ENCODE assay signal across 25 cellular contexts in the genomic region with DNA sequence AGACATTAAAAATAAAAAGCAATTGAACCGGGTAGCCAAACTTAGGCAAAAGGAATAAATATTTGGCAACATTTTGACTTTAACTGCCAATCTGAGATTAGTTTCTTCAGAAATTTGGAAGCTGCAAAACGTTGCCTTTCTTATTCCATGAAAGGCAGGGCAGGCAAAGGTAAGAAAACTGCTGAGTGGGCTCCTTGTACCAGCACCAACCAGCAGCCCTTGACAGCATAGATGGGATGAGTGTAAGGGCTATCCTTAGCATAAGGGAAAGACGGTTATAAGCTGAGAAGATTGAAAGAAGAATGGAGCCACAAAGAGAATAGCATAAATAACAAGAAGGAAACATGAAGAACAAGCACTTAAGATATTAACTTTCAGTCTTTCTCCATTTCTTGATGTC. TPM values are rescaled to one million over a fixed set of nuclear protein-coding genes. Genes with fewer than 3 reads are reported as not detected.
DNase-seq lines count a peak whose midpoint lies in the region; ATAC-seq and TF ChIP-seq lines count a peak whose summit lies in the region.
"Had no signal": no experiment of that assay in that cellular context is flagged by ENCODE, and none has a peak within 500 bp of the region (broad histone marks: within the 10 kb centered on the region; RNA-seq: fewer than 3 reads in every experiment).

No MANE protein-coding gene starts in this region.

- no peaks in the 10 kb centered on the region for H3K27me3 Mint-ChIP-seq in activated T-cell treated with anti-CD3 and anti-CD28 coated beads, Interleukin-2, amount 50 U/mL, for 72 hours (ENCODE audit: low read depth)
- H3K27me3 Mint-ChIP-seq in T-helper 17 cell (no peaks in the 10 kb centered on the region), mesothelial cell of epicardium (ENCODE audit: low read depth) (no peaks in the 10 kb centered on the region), WTC11 (ENCODE audit: low read depth) (no peaks in the 10 kb centered on the region)
- no peaks in the 10 kb centered on the region for H3K27me3 Mint-ChIP-seq in stimulated activated naive B cell treated with anti-CD40 and anti-IgM and Interleukin-4, amounts not matched to agents 10 μg/mL and 1 μg/mL and 100 μg/mL, for 72 hours
- H3K27me3 Mint-ChIP-seq: activated CD4-positive, alpha-beta memory T cell treated with anti-CD3 and anti-CD28 coated beads for 36 hours; activated naive CD4-positive, alpha-beta T cell treated with anti-CD3 and anti-CD28 coated beads, Interleukin-2, amount 10 ng/mL, durations not matched to agents 7 days and 5 days; effector memory CD8-positive, alpha-beta T cell had no signal

- peak overlapping the region; percentile 78 for H3K27ac Mint-ChIP-seq in activated T-cell treated with anti-CD3 and anti-CD28 coated beads, Interleukin-2, amount 50 U/mL, for 72 hours
- H3K27ac Mint-ChIP-seq in T-helper 17 cell: peak overlapping the region; percentile 78
- peak overlapping the region; percentile 12 for H3K27ac Mint-ChIP-seq in mesothelial cell of epicardium
- peak overlapping the region; percentile 6 for H3K27ac Mint-ChIP-seq in stimulated activated naive B cell treated with anti-CD40 and anti-IgM and Interleukin-4, amounts not matched to agents 10 μg/mL and 1 μg/mL and 100 μg/mL, for 72 hours
- H3K27ac Mint-ChIP-seq in WTC11: no peak overlapping the region
- H3K27ac Mint-ChIP-seq: activated CD4-positive, alpha-beta memory T cell treated with anti-CD3 and anti-CD28 coated beads for 36 hours; activated naive CD4-positive, alpha-beta T cell treated with anti-CD3 and anti-CD28 coated beads, Interleukin-2, amount 10 ng/mL, durations not matched to agents 7 days and 5 days had no signal

- H3K36me3 Mint-ChIP-seq in activated T-cell treated with anti-CD3 and anti-CD28 coated beads, Interleukin-2, amount 50 U/mL, for 72 hours (ENCODE audit: insufficient read depth in 2 of 2): peaks cover 7 to 27% of the 10 kb centered on the region in 2 donors
- H3K36me3 Mint-ChIP-seq in T-helper 17 cell (ENCODE audit: low read depth) (peaks cover 5% of the 10 kb centered on the region), mesothelial cell of epicardium (peaks cover 42% of the 10 kb centered on the region), WTC11 (peaks cover 64% of the 10 kb centered on the region)
- peaks cover 48 to 75% of the 10 kb centered on the region in 2 donors for H3K36me3 Mint-ChIP-seq in stimulated activated naive B cell treated with anti-CD40 and anti-IgM and Interleukin-4, amounts not matched to agents 10 μg/mL and 1 μg/mL and 100 μg/mL, for 72 hours

- POLR2A ChIA-PET in WTC11 (lab: Charles Lee): no interaction called here

- no peak for ATAC-seq in activated T-cell treated with anti-CD3 and anti-CD28 coated beads, Interleukin-2, amount 50 U/mL, for 72 hours (replicated peaks in 1 of 2)
- ATAC-seq in T-helper 17 cell (no peak), WTC11 (no peak), HG02642 (IDR thresholded peaks at IDR 0.05; ENCODE audit: poor library complexity, unreplicated experiment) (no peak)
- ATAC-seq in stimulated activated naive B cell treated with anti-CD40 and anti-IgM and Interleukin-4, amounts not matched to agents 10 μg/mL and 1 μg/mL and 100 μg/mL, for 72 hours (replicated peaks): no peak
- ATAC-seq: effector memory CD8-positive, alpha-beta T cell; stimulated activated naive CD8-positive, alpha-beta T cell treated with anti-CD3 and anti-CD28 coated beads, Interleukin-15, Interleukin-2, amounts not matched to agents 100 U/mL and 50 U/mL, for 24 hours had no signal

- H3K9me3 ChIP-seq in T-helper 17 cell (ENCODE audit: control insufficient read depth, low read length, poor library complexity, severe bottlenecking): no peaks in the 10 kb centered on the region
- H3K9me3 ChIP-seq: esophagus muscularis mucosa, neutrophil, SJCRH30, tibial artery had no signal

- H3K4me3 Mint-ChIP-seq in activated T-cell treated with anti-CD3 and anti-CD28 coated beads, Interleukin-2, amount 50 U/mL, for 72 hours: no peak overlapping the region
- H3K4me3 Mint-ChIP-seq in T-helper 17 cell (no peak overlapping the region), mesothelial cell of epicardium (no peak overlapping the region), WTC11 (no peak overlapping the region)
- no peak overlapping the region for H3K4me3 Mint-ChIP-seq in stimulated activated naive B cell treated with anti-CD40 and anti-IgM and Interleukin-4, amounts not matched to agents 10 μg/mL and 1 μg/mL and 100 μg/mL, for 72 hours
- H3K4me3 Mint-ChIP-seq: activated CD4-positive, alpha-beta memory T cell treated with anti-CD3 and anti-CD28 coated beads for 36 hours; activated naive CD4-positive, alpha-beta T cell treated with anti-CD3 and anti-CD28 coated beads, Interleukin-2, amount 10 ng/mL, durations not matched to agents 7 days and 5 days; effector memory CD8-positive, alpha-beta T cell had no signal

- H3K4me1 Mint-ChIP-seq in activated T-cell treated with anti-CD3 and anti-CD28 coated beads, Interleukin-2, amount 50 U/mL, for 72 hours (ENCODE audit: low read depth): peaks cover 32% of the 10 kb centered on the region
- H3K4me1 Mint-ChIP-seq in T-helper 17 cell (peaks cover 12% of the 10 kb centered on the region), mesothelial cell of epicardium (peaks cover 8% of the 10 kb centered on the region), WTC11 (peaks cover 9% of the 10 kb centered on the region)
- H3K4me1 Mint-ChIP-seq in stimulated activated naive B cell treated with anti-CD40 and anti-IgM and Interleukin-4, amounts not matched to agents 10 μg/mL and 1 μg/mL and 100 μg/mL, for 72 hours: peaks cover 14 to 25% of the 10 kb centered on the region in 2 donors
- H3K4me1 Mint-ChIP-seq: activated naive CD4-positive, alpha-beta T cell treated with anti-CD3 and anti-CD28 coated beads, Interleukin-2, amount 10 ng/mL, durations not matched to agents 7 days and 5 days had no signal

- no peak for DNase-seq in activated T-cell treated with anti-CD3 and anti-CD28 coated beads, Interleukin-2, amount 50 U/mL, for 72 hours
- DNase-seq in activated T-cell treated with anti-CD3 and anti-CD28 coated beads for 4 hours (no peak), T-helper 17 cell (no peak), mesothelial cell of epicardium (ENCODE audit: low spot score in 2 of 2, unreplicated experiment in 2 of 2) (no peak), NCI-H1048 (lab: John Stamatoyannopoulos, UW) (no peak), WTC11 (ENCODE audit: low spot score) (no peak)
- DNase-seq in stimulated activated naive B cell treated with anti-CD40 and anti-IgM and Interleukin-4, amounts not matched to agents 10 μg/mL and 1 μg/mL and 100 μg/mL, for 72 hours: no peak
- DNase-seq: activated CD4-positive, alpha-beta memory T cell treated with anti-CD3 and anti-CD28 coated beads for 36 hours; activated naive CD4-positive, alpha-beta T cell treated with anti-CD3 and anti-CD28 coated beads, Interleukin-2, amount 10 ng/mL, durations not matched to agents 7 days and 5 days; aorta; effector memory CD8-positive, alpha-beta T cell; GOT3; hippocampal formation; KBM-7; NCI-H146; NCI-H2171 treated with DMSO at 0.1 percent for 48 hours; NCI-H524 treated with DMSO at 0.1 percent for 48 hours; SJCRH30; small intestine; stimulated activated naive CD8-positive, alpha-beta T cell treated with anti-CD3 and anti-CD28 coated beads, Interleukin-15, Interleukin-2, amounts not matched to agents 100 U/mL and 50 U/mL, for 24 hours; T-helper 1 cell; tibial artery had no signal

- TF ChIP-seq CTCF in mesothelial cell of epicardium (IDR thresholded peaks at IDR 0.05; ENCODE audit: unreplicated experiment): no peak
- no peak for TF ChIP-seq CTCF in WTC11 (IDR thresholded peaks at IDR 0.05)

- H3K9me3 Mint-ChIP-seq in activated T-cell treated with anti-CD3 and anti-CD28 coated beads, Interleukin-2, amount 50 U/mL, for 72 hours: no peaks in the 10 kb centered on the region
- H3K9me3 Mint-ChIP-seq in mesothelial cell of epicardium: no peaks in the 10 kb centered on the region
- no peaks in the 10 kb centered on the region for H3K9me3 Mint-ChIP-seq in stimulated activated naive B cell treated with anti-CD40 and anti-IgM and Interleukin-4, amounts not matched to agents 10 μg/mL and 1 μg/mL and 100 μg/mL, for 72 hours
- H3K9me3 Mint-ChIP-seq in WTC11: no peaks in the 10 kb centered on the region
- H3K9me3 Mint-ChIP-seq: activated CD4-positive, alpha-beta memory T cell treated with anti-CD3 and anti-CD28 coated beads for 36 hours; activated naive CD4-positive, alpha-beta T cell treated with anti-CD3 and anti-CD28 coated beads, Interleukin-2, amount 10 ng/mL, durations not matched to agents 7 days and 5 days; effector memory CD8-positive, alpha-beta T cell had no signal

- CTCF ChIA-PET in WTC11 (lab: Charles Lee): no interaction called here

TF ChIP-seq in WTC11, 78 proteins besides CTCF, POLR2A, EP300 and RAD21 (continues in another document):
- TF ChIP-seq IRF2 (CRISPR knock-in tag; IDR thresholded peaks at IDR 0.05; ENCODE audit: borderline replicate concordance, low read depth): no peak
- TF ChIP-seq RELA (CRISPR knock-in tag; IDR thresholded peaks at IDR 0.05; ENCODE audit: borderline replicate concordance): no peak
- TF ChIP-seq ZNF263 (CRISPR knock-in tag; IDR thresholded peaks at IDR 0.05; ENCODE audit: low read depth): no peak
- TF ChIP-seq, protein P1, sequence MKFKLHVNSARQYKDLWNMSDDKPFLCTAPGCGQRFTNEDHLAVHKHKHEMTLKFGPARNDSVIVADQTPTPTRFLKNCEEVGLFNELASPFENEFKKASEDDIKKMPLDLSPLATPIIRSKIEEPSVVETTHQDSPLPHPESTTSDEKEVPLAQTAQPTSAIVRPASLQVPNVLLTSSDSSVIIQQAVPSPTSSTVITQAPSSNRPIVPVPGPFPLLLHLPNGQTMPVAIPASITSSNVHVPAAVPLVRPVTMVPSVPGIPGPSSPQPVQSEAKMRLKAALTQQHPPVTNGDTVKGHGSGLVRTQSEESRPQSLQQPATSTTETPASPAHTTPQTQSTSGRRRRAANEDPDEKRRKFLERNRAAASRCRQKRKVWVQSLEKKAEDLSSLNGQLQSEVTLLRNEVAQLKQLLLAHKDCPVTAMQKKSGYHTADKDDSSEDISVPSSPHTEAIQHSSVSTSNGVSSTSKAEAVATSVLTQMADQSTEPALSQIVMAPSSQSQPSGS (CRISPR knock-in tag; IDR thresholded peaks at IDR 0.05; ENCODE audit: borderline replicate concordance, low read depth): no peak
- TF ChIP-seq TP53 (CRISPR knock-in tag; IDR thresholded peaks at IDR 0.05): no peak
- TF ChIP-seq NR1H2 (CRISPR knock-in tag; IDR thresholded peaks at IDR 0.05): no peak
- no peak for TF ChIP-seq MYBL2 (CRISPR knock-in tag; IDR thresholded peaks at IDR 0.05)

RNA-seq across cellular contexts. Expression of a gene that starts 28.6 kb away (rescaled TPM):
- total RNA-seq in activated T-cell treated with anti-CD3 and anti-CD28 coated beads, Interleukin-2, amount 50 U/mL, for 72 hours: 10 to 100 TPM; 49.2 to 50.4 TPM
- total RNA-seq in T-helper 17 cell (10 to 100 TPM; 21.1 to 27.8 TPM), mesothelial cell of epicardium (47.6 to 49.4 TPM (median 48.7 TPM) in 3 replicates), WTC11 (2021) (33.7 to 37.3 TPM (median 36.5 TPM) in 3 replicates)

RNA-seq across cellular contexts. Expression of a gene that starts 29.0 kb away (rescaled TPM):
- 10 to 100 TPM; 56.2 to 60.0 TPM for total RNA-seq in activated T-cell treated with anti-CD3 and anti-CD28 coated beads, Interleukin-2, amount 50 U/mL, for 72 hours
- total RNA-seq in T-helper 17 cell (10 to 100 TPM; 34.7 to 36.8 TPM), mesothelial cell of epicardium (25.0 to 26.2 TPM (median 26.2 TPM) in 3 replicates), WTC11 (2021) (30.2 to 32.7 TPM (median 32.5 TPM) in 3 replicates)
